7 cellular contexts compared by ENCODE assay signal in genomic region chr4:2918722-2919121, GRCh38. TPM values are rescaled to one million over a fixed set of nuclear protein-coding genes. Genes with fewer than 3 reads are reported as not detected.
DNase-seq lines count a peak whose midpoint lies in the region; ATAC-seq lines count a peak whose summit lies in the region.
"Not testable (repeated sequence)": the region's sequence is repeated elsewhere in the genome, so short reads cannot be mapped to it uniquely, and the experiment has no call there.

No MANE protein-coding gene starts in this region.

- ATAC-seq in T-helper 17 cell; effector memory CD8-positive, alpha-beta T cell (replicated peaks); natural killer cell treated with Interleukin-12 subunit alpha and Interleukin-12 subunit beta and Interleukin-15 and Interleukin-18, amount 100 ng/mL, for 72 hours: not testable (repeated sequence)
- ATAC-seq in stimulated activated naive B cell treated with anti-CD40 and anti-IgM and Interleukin-4, amounts not matched to agents 10 μg/mL and 1 μg/mL and 100 μg/mL, for 72 hours (replicated peaks): peak in 1 of 2 donors; percentile 52

- H3K27me3 ChIP-seq in CD4-positive, alpha-beta memory T cell (ENCODE audit: insufficient read depth, low read length): not testable (repeated sequence)

- not testable (repeated sequence) for H3K4me3 ChIP-seq in CD4-positive, alpha-beta memory T cell (ENCODE audit: low read length in 2 of 2)

- not testable (repeated sequence) for H3K27ac ChIP-seq in CD4-positive, alpha-beta memory T cell (ENCODE audit: low read depth, low read length)

- H3K9me3 Mint-ChIP-seq in CD4-positive, alpha-beta memory T cell; activated naive CD4-positive, alpha-beta T cell treated with anti-CD3 and anti-CD28 coated beads, Interleukin-2, amount 50 U/mL, for 24 hours; effector memory CD8-positive, alpha-beta T cell; natural killer cell treated with Interleukin-12 subunit alpha and Interleukin-12 subunit beta and Interleukin-15 and Interleukin-18, amount 100 ng/mL, for 72 hours; stimulated activated naive B cell treated with anti-CD40 and anti-IgM and Interleukin-4, amounts not matched to agents 10 μg/mL and 1 μg/mL and 100 μg/mL, for 72 hours: not testable (repeated sequence)

- not testable (repeated sequence) for H3K9me3 ChIP-seq in CD4-positive, alpha-beta memory T cell (ENCODE audit: control insufficient read depth in 1 of 2, low read length in 2 of 2); T-helper 17 cell (ENCODE audit: control insufficient read depth, low read length, poor library complexity, severe bottlenecking)

- POLR2A ChIA-PET in CD4-positive, alpha-beta memory T cell (lab: Charles Lee; ENCODE audit: partially characterized antibody): not testable (repeated sequence)

- H3K36me3 Mint-ChIP-seq in CD4-positive, alpha-beta memory T cell: peaks cover 58 to 78% of the 10 kb centered on the region in 2 donors
- peaks cover 21% of the 10 kb centered on the region for H3K36me3 Mint-ChIP-seq in T-helper 17 cell (ENCODE audit: low read depth)
- H3K36me3 Mint-ChIP-seq in activated naive CD4-positive, alpha-beta T cell treated with anti-CD3 and anti-CD28 coated beads, Interleukin-2, amount 50 U/mL, for 24 hours: peaks cover 22% of the 10 kb centered on the region
- peaks cover 60% of the 10 kb centered on the region for H3K36me3 Mint-ChIP-seq in effector memory CD8-positive, alpha-beta T cell (ENCODE audit: insufficient read depth)
- peaks cover 44% of the 10 kb centered on the region for H3K36me3 Mint-ChIP-seq in natural killer cell treated with Interleukin-12 subunit alpha and Interleukin-12 subunit beta and Interleukin-15 and Interleukin-18, amount 100 ng/mL, for 72 hours
- H3K36me3 Mint-ChIP-seq in stimulated activated naive B cell treated with anti-CD40 and anti-IgM and Interleukin-4, amounts not matched to agents 10 μg/mL and 1 μg/mL and 100 μg/mL, for 72 hours: peaks cover 73 to 86% of the 10 kb centered on the region in 2 donors

- not testable (repeated sequence) for DNase-seq in CD4-positive, alpha-beta memory T cell; T-helper 17 cell; effector memory CD8-positive, alpha-beta T cell; natural killer cell treated with Interleukin-12 subunit alpha and Interleukin-12 subunit beta and Interleukin-15 and Interleukin-18, amount 100 ng/mL, for 72 hours (ENCODE audit: low spot score); stimulated activated naive B cell treated with anti-CD40 and anti-IgM and Interleukin-4, amounts not matched to agents 10 μg/mL and 1 μg/mL and 100 μg/mL, for 72 hours
- peak; percentile 30 for DNase-seq in mesenteric fat pad (ENCODE audit: low spot score)

- H3K27ac Mint-ChIP-seq in CD4-positive, alpha-beta memory T cell: peak overlapping the region in 5 of 7 donors; percentile 10 to 56 (median 48)
- H3K27ac Mint-ChIP-seq in T-helper 17 cell: peak overlapping the region; percentile 72
- peak overlapping the region; percentile 48 for H3K27ac Mint-ChIP-seq in activated naive CD4-positive, alpha-beta T cell treated with anti-CD3 and anti-CD28 coated beads, Interleukin-2, amount 50 U/mL, for 24 hours
- H3K27ac Mint-ChIP-seq in effector memory CD8-positive, alpha-beta T cell: peak overlapping the region; percentile 26 to 84
- H3K27ac Mint-ChIP-seq in natural killer cell treated with Interleukin-12 subunit alpha and Interleukin-12 subunit beta and Interleukin-15 and Interleukin-18, amount 100 ng/mL, for 72 hours: peak overlapping the region; percentile 6 to 20
- H3K27ac Mint-ChIP-seq in stimulated activated naive B cell treated with anti-CD40 and anti-IgM and Interleukin-4, amounts not matched to agents 10 μg/mL and 1 μg/mL and 100 μg/mL, for 72 hours: peak overlapping the region; percentile 68

- not testable (repeated sequence) for H3K27me3 Mint-ChIP-seq in CD4-positive, alpha-beta memory T cell; T-helper 17 cell; activated naive CD4-positive, alpha-beta T cell treated with anti-CD3 and anti-CD28 coated beads, Interleukin-2, amount 50 U/mL, for 24 hours; effector memory CD8-positive, alpha-beta T cell; natural killer cell treated with Interleukin-12 subunit alpha and Interleukin-12 subunit beta and Interleukin-15 and Interleukin-18, amount 100 ng/mL, for 72 hours; stimulated activated naive B cell treated with anti-CD40 and anti-IgM and Interleukin-4, amounts not matched to agents 10 μg/mL and 1 μg/mL and 100 μg/mL, for 72 hours

- H3K4me1 Mint-ChIP-seq in CD4-positive, alpha-beta memory T cell: peaks cover 41 to 73% (median 54%) of the 10 kb centered on the region in 4 donors
- H3K4me1 Mint-ChIP-seq in T-helper 17 cell: peaks cover 55% of the 10 kb centered on the region
- peaks cover 58% of the 10 kb centered on the region for H3K4me1 Mint-ChIP-seq in activated naive CD4-positive, alpha-beta T cell treated with anti-CD3 and anti-CD28 coated beads, Interleukin-2, amount 50 U/mL, for 24 hours
- H3K4me1 Mint-ChIP-seq in effector memory CD8-positive, alpha-beta T cell (ENCODE audit: low read depth in 2 of 2): peaks cover 49 to 58% of the 10 kb centered on the region in 2 donors
- peaks cover 66 to 67% of the 10 kb centered on the region in 2 donors for H3K4me1 Mint-ChIP-seq in natural killer cell treated with Interleukin-12 subunit alpha and Interleukin-12 subunit beta and Interleukin-15 and Interleukin-18, amount 100 ng/mL, for 72 hours (ENCODE audit: low read depth in 2 of 2)
- H3K4me1 Mint-ChIP-seq in stimulated activated naive B cell treated with anti-CD40 and anti-IgM and Interleukin-4, amounts not matched to agents 10 μg/mL and 1 μg/mL and 100 μg/mL, for 72 hours: peaks cover 55 to 77% of the 10 kb centered on the region in 2 donors

- not testable (repeated sequence) for H3K4me3 Mint-ChIP-seq in CD4-positive, alpha-beta memory T cell; T-helper 17 cell; activated naive CD4-positive, alpha-beta T cell treated with anti-CD3 and anti-CD28 coated beads, Interleukin-2, amount 50 U/mL, for 24 hours; effector memory CD8-positive, alpha-beta T cell; natural killer cell treated with Interleukin-12 subunit alpha and Interleukin-12 subunit beta and Interleukin-15 and Interleukin-18, amount 100 ng/mL, for 72 hours
- peak overlapping the region in 1 of 2 donors; percentile 13 for H3K4me3 Mint-ChIP-seq in stimulated activated naive B cell treated with anti-CD40 and anti-IgM and Interleukin-4, amounts not matched to agents 10 μg/mL and 1 μg/mL and 100 μg/mL, for 72 hours

- intact Hi-C loops in CD4-positive, alpha-beta memory T cell (cut with micrococcal nuclease): not testable (repeated sequence)

- peaks cover 21% of the 10 kb centered on the region for H3K4me1 ChIP-seq in CD4-positive, alpha-beta memory T cell (ENCODE audit: insufficient read depth, low read length)

- CTCF ChIA-PET in CD4-positive, alpha-beta memory T cell (lab: Charles Lee; ENCODE audit: partially characterized antibody): not testable (repeated sequence)

- not testable (repeated sequence) for H3K36me3 ChIP-seq in CD4-positive, alpha-beta memory T cell (ENCODE audit: insufficient read depth, low read length)

RNA-seq across cellular contexts. Expression of gene NOP14, which starts 44.5 kb away (rescaled TPM):
- 10 to 100 TPM; 41.3 to 41.4 TPM for total RNA-seq in CD4-positive, alpha-beta memory T cell
- polyA plus RNA-seq in CD4-positive, alpha-beta memory T cell: 10 to 100 TPM in 1 of 2 donors, 1 to 10 TPM in 1; 2.6 to 35.5 TPM
- 10 to 100 TPM; 32.8 to 34.0 TPM for total RNA-seq in T-helper 17 cell
- 37.5 TPM for total RNA-seq in mesenteric fat pad
- total RNA-seq in natural killer cell treated with Interleukin-12 subunit alpha and Interleukin-12 subunit beta and Interleukin-15 and Interleukin-18, amount 100 ng/mL, for 72 hours: 100 to 1,000 TPM in 1 of 2 donors, 10 to 100 TPM in 1; 91.5 to 136 TPM

RNA-seq across cellular contexts. Expression of gene GRK4, which starts 44.6 kb away (rescaled TPM):
- 1 to 10 TPM; 2.8 to 3.2 TPM for total RNA-seq in CD4-positive, alpha-beta memory T cell
- polyA plus RNA-seq in CD4-positive, alpha-beta memory T cell: 1 to 10 TPM in 1 of 2 donors, under 1 TPM in 1; 0.55 to 1.9 TPM
- total RNA-seq in T-helper 17 cell (1 to 10 TPM; 1.7 to 3.6 TPM), mesenteric fat pad (6.0 TPM)
- total RNA-seq in natural killer cell treated with Interleukin-12 subunit alpha and Interleukin-12 subunit beta and Interleukin-15 and Interleukin-18, amount 100 ng/mL, for 72 hours: 10 to 100 TPM in 1 of 2 donors, 1 to 10 TPM in 1; 8.0 to 12.1 TPM

Comparison
In these comparisons a context has a peak if more than half of its experiments do, and no peak if none do; other contexts are left out.
1. H3K27ac Mint-ChIP-seq: peak in every context shown above with its lines; median percentile 72 in T-helper 17 cell; 68 in stimulated activated naive B cell treated with anti-CD40 and anti-IgM and Interleukin-4, amounts not matched to agents 10 μg/mL and 1 μg/mL and 100 μg/mL, for 72 hours; 55 in effector memory CD8-positive, alpha-beta T cell; 48 in CD4-positive, alpha-beta memory T cell; 48 in activated naive CD4-positive, alpha-beta T cell treated with anti-CD3 and anti-CD28 coated beads, Interleukin-2, amount 50 U/mL, for 24 hours; 13 in natural killer cell treated with Interleukin-12 subunit alpha and Interleukin-12 subunit beta and Interleukin-15 and Interleukin-18, amount 100 ng/mL, for 72 hours.